In the genomic region with DNA sequence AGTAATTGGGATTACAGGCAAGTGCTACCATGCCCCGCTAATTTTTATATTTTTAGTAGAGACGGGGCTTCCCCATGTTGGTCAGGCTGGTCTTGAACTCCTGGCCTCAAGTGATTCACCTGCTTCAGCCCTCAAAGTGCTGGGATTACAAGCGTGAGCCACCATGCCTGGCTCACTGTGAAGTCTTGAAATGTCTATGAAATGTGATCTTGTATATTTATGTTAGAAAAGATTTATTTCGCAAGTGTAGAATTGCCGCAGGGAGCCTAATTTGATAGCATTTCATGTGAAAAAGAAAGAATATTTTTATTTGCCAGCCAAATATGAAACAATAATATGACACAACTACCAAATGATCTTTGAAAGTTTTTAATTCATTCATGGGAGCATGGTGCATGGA, we compare ENCODE assay signal across 16 cellular contexts. TPM values are rescaled to one million over a fixed set of nuclear protein-coding genes. Genes with fewer than 3 reads are reported as not detected.
DNase-seq lines count a peak whose midpoint lies in the region; ATAC-seq and TF ChIP-seq lines count a peak whose summit lies in the region.
"Had no signal": no experiment of that assay in that cellular context is flagged by ENCODE, and none has a peak within 500 bp of the region (broad histone marks: within the 10 kb centered on the region; RNA-seq: fewer than 3 reads in every experiment).

No MANE protein-coding gene starts in this region.

- no peaks in the 10 kb centered on the region for H3K36me3 Mint-ChIP-seq in natural killer cell
- H3K36me3 Mint-ChIP-seq: IgD-negative memory B cell had no signal

- H3K36me3 ChIP-seq in SU-DHL-6 (ENCODE audit: low read length) = no peaks in the 10 kb centered on the region
- no peaks in the 10 kb centered on the region for H3K36me3 ChIP-seq in body of pancreas (replicated peaks in 1 of 2; ENCODE audit: insufficient read depth in 1 of 2, low read depth in 2 of 2)

- intact Hi-C loops in body of pancreas (cut with DNase I) (loop anchor here (5.0 to 10.0 kb wide), 2 partner anchors 75 to 177 kb away; no protein-coding TSS in a partner anchor), natural killer cell (cut with micrococcal nuclease) (no loop called here)

- H3K79me2 ChIP-seq in SU-DHL-6 (ENCODE audit: insufficient read depth, low read length) = peaks cover 12% of the 10 kb centered on the region; the same call in 1 of the 2 replicates

- no peak overlapping the region for H3K27ac Mint-ChIP-seq in natural killer cell

- peaks cover 18% of the 10 kb centered on the region for H3F3A ChIP-seq in SU-DHL-6 (ENCODE audit: insufficient read depth)

- H3K9me3 ChIP-seq in SU-DHL-6 (ENCODE audit: insufficient read depth, low read length) (no peaks in the 10 kb centered on the region), body of pancreas (no peaks in the 10 kb centered on the region)
- H3K9me3 ChIP-seq: HAP-1 had no signal

- no peak for TF ChIP-seq POLR2A in NB4 (IDR thresholded peaks at IDR 0.05; ENCODE audit: extremely low read depth, insufficient read length)
- TF ChIP-seq POLR2A in body of pancreas (IDR thresholded peaks at IDR 0.05) = no peak

- H3K9me3 Mint-ChIP-seq in natural killer cell = no peaks in the 10 kb centered on the region
- H3K9me3 Mint-ChIP-seq: CD14-positive monocyte; CD4-positive, alpha-beta memory T cell; IgD-negative memory B cell had no signal

- peak overlapping the region; percentile 34 for H3K9ac ChIP-seq in SU-DHL-6 (ENCODE audit: low read length)
- H3K9ac ChIP-seq: GM23248 had no signal

- H3K9me2 ChIP-seq in SU-DHL-6 (replicated peaks; ENCODE audit: insufficient read depth, low read length) = no peaks in the 10 kb centered on the region

- peaks cover 3% of the 10 kb centered on the region for H3K4me1 ChIP-seq in body of pancreas

- DNase-seq in HL-60 (ENCODE audit: low read depth in 1 of 2, low spot score in 1 of 2) (no peak), NB4 (ENCODE audit: low read depth) (no peak), fibroblast of peridontal ligament (ENCODE audit: extremely low read depth) (peak; percentile 35), body of pancreas (no peak), NCI-H1417 (lab: John Stamatoyannopoulos, UW) (no peak), HK-2 (ENCODE audit: unreplicated experiment) (no peak), natural killer cell (no peak)
- DNase-seq: CD4-positive, alpha-beta memory T cell; DMS153; DMS79; GDM1; GM23248 had no signal

- WGBS in body of pancreas, 2 donors = 67 to 71% methylated on average over 5 of the region's 5 CpGs

- H3K4me2 ChIP-seq in SU-DHL-6 (ENCODE audit: low read depth, low read length, poor library complexity, severe bottlenecking) = peak overlapping the region; percentile 62

- no peak overlapping the region for H3K4me3 Mint-ChIP-seq in natural killer cell
- H3K4me3 Mint-ChIP-seq: CD14-positive monocyte; CD4-positive, alpha-beta memory T cell had no signal

- H3K27me3 Mint-ChIP-seq in natural killer cell (ENCODE audit: low read depth in 2 of 2) = peaks cover 0 to 25% of the 10 kb centered on the region in 2 donors
- H3K27me3 Mint-ChIP-seq: CD4-positive, alpha-beta memory T cell had no signal

- ATAC-seq in body of pancreas (no peak), natural killer cell (no peak)

- no peaks in the 10 kb centered on the region for H4K20me1 ChIP-seq in SU-DHL-6 (ENCODE audit: low read depth, low read length)

- H3K4me3 ChIP-seq in HL-60 (replicated peaks; ENCODE audit: insufficient read depth, low read length) = peak overlapping the region; percentile 66
- peak overlapping the region; percentile 62 for H3K4me3 ChIP-seq in NB4 (ENCODE audit: low read depth, low read length)
- peak overlapping the region; percentile 27 for H3K4me3 ChIP-seq in SU-DHL-6 (ENCODE audit: insufficient read depth, low read length, poor library complexity, severe bottlenecking)
- H3K4me3 ChIP-seq in body of pancreas = no peak overlapping the region
- H3K4me3 ChIP-seq: GM23248, HAP-1 had no signal

- TF ChIP-seq CTCF in HL-60 (IDR thresholded peaks at IDR 0.05; ENCODE audit: insufficient read depth, low read length) = no peak
- no peak for TF ChIP-seq CTCF in NB4 (IDR thresholded peaks at IDR 0.05; ENCODE audit: low read depth, low read length)
- no peak for TF ChIP-seq CTCF in SU-DHL-6 (IDR thresholded peaks at IDR 0.05; ENCODE audit: insufficient read depth, low read length, poor library complexity, severe bottlenecking)
- no peak for TF ChIP-seq CTCF in body of pancreas (IDR thresholded peaks at IDR 0.05)
- no peak for TF ChIP-seq CTCF in natural killer cell (IDR thresholded peaks at IDR 0.05)

- H3K27ac ChIP-seq in HL-60 (replicated peaks) = peak overlapping the region; percentile 90
- peak overlapping the region; percentile 98 for H3K27ac ChIP-seq in SU-DHL-6 (ENCODE audit: low read depth, low read length)
- H3K27ac ChIP-seq in body of pancreas = no peak overlapping the region

- peaks cover 43 to 50% of the 10 kb centered on the region in 2 donors for H3K4me1 Mint-ChIP-seq in natural killer cell

- H3K27me3 ChIP-seq in HL-60 (ENCODE audit: insufficient read depth, poor library complexity, severe bottlenecking) = no peaks in the 10 kb centered on the region
- no peaks in the 10 kb centered on the region for H3K27me3 ChIP-seq in SU-DHL-6 (ENCODE audit: low read length)
- no peaks in the 10 kb centered on the region for H3K27me3 ChIP-seq in body of pancreas

- H2AFZ ChIP-seq in SU-DHL-6 (ENCODE audit: low read depth, low read length, severe bottlenecking) = no peak overlapping the region
- H2AFZ ChIP-seq: GM23248 had no signal

RNA-seq across cellular contexts. Expression of a gene that starts 52.2 kb away (rescaled TPM):
- 1 to 10 TPM in 1 of 2 donors, under 1 TPM in 1; 0.66 to 3.4 TPM for total RNA-seq in body of pancreas
- total RNA-seq in natural killer cell = 10 to 100 TPM in 1 of 3 donors, 1 to 10 TPM in 2; 5.9 to 10.3 (median 8.8) TPM

Comparison
In these comparisons a context has a peak if more than half of its experiments do, and no peak if none do; other contexts are left out.
1. H3K27ac ChIP-seq: peak in HL-60 (single experiment) and SU-DHL-6 (single experiment); none in body of pancreas (0 of 4).
2. H3K4me3 ChIP-seq: peak in HL-60 (single experiment), NB4 (single experiment) and SU-DHL-6 (single experiment); none in body of pancreas (0 of 2).